Comparison of ENCODE assay signal across 18 cellular contexts in the genomic region with DNA sequence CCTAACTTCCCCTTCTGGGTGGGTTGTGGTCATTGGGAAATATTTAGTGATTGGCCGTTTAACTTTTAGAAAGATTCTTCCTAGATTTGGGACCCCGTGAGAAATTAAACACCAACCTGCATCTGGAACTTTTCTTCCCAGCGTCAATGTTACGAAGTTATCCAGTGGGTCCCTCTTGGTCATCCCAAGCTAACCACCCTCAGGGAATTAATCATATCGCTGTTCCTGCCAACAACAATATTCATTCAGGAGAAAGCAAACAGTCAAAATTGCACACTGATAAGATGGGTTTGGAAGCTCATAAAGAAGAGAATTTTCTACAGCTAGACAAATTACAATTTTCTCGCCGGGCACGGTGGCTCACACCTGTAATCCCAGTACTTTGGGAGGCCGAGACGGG.
A peak's percentile ranks its signal among the peaks of the same experiment; 100 is the strongest.
DNase-seq lines count a peak whose midpoint lies in the region; ATAC-seq and TF ChIP-seq lines count a peak whose summit lies in the region.
"Had no signal": no experiment of that assay in that cellular context is flagged by ENCODE, and none has a peak within 500 bp of the region (broad histone marks: within the 10 kb centered on the region; RNA-seq: fewer than 3 reads in every experiment).

No MANE protein-coding gene starts in this region.

- POLR2A ChIA-PET in HEK293 (lab: Yijun Ruan, JAX): no interaction called here

- no peak overlapping the region for H3K4me3 ChIP-seq in HEK293 (ENCODE audit: low read depth, low read length)
- no peak overlapping the region for H3K4me3 ChIP-seq in adipocyte (ENCODE audit: low read length)

- no peaks in the 10 kb centered on the region for H3K9me3 ChIP-seq in HEK293 (ENCODE audit: control insufficient read depth, insufficient read depth, low read depth, low read length)
- H3K9me3 ChIP-seq in adipocyte (ENCODE audit: control insufficient read depth, low read length): no peaks in the 10 kb centered on the region
- H3K9me3 ChIP-seq: SK-N-SH had no signal

- H3K27me3 ChIP-seq in adipocyte (replicated peaks; ENCODE audit: control insufficient read depth, insufficient read depth, low read length): no peaks in the 10 kb centered on the region
- H3K27me3 ChIP-seq in foreskin keratinocyte: no peaks in the 10 kb centered on the region

- H3K9ac ChIP-seq in adipocyte (ENCODE audit: low read length): no peak overlapping the region
- H3K9ac ChIP-seq: KMS-11, SK-N-SH had no signal

- CTCF ChIA-PET in HEK293 (lab: Yijun Ruan, JAX): no interaction called here

- ATAC-seq in GM18870 (IDR thresholded peaks at IDR 0.05; ENCODE audit: unreplicated experiment): no peak
- ATAC-seq in foreskin keratinocyte: no peak
- ATAC-seq in GM21360 (IDR thresholded peaks at IDR 0.05; ENCODE audit: unreplicated experiment): no peak
- ATAC-seq: Right ventricle myocardium inferior had no signal

- TF ChIP-seq CTCF in HEK293 (tag by site-specific recombination; IDR thresholded peaks at IDR 0.05) (no peak), foreskin keratinocyte (conservative IDR thresholded peaks at IDR 0.05) (no peak)

- H3K27ac ChIP-seq in HEK293 (ENCODE audit: extremely low read depth, low read depth, low read length): no peak overlapping the region
- H3K27ac ChIP-seq in foreskin keratinocyte: no peak overlapping the region
- H3K27ac ChIP-seq: C4-2B, KMS-11 had no signal

- H3K4me1 ChIP-seq in HEK293 (ENCODE audit: control insufficient read depth, insufficient read depth, low read length) (peaks cover 6% of the 10 kb centered on the region), adipocyte (ENCODE audit: control insufficient read depth, insufficient read depth, low read length) (peaks cover 31% of the 10 kb centered on the region), foreskin keratinocyte (peaks cover 8% of the 10 kb centered on the region)

- DNase-seq in A172 (ENCODE audit: low spot score) (peak; percentile 67), adipocyte (ENCODE audit: low read depth) (peak; percentile 34), fibroblast of peridontal ligament (ENCODE audit: extremely low read depth) (peak; percentile 53), foreskin keratinocyte (no peak), activated T-cell treated with anti-CD3 and anti-CD28 coated beads for 4 hours (no peak)
- DNase-seq: GF-D8, HFFc6, MM.1S, NCI-H1436, NCI-H2029 treated with DMSO at 0.1 percent for 48 hours, NCI-H524, SK-N-SH had no signal

- H3K36me3 ChIP-seq in HEK293 (ENCODE audit: control insufficient read depth in 2 of 2, insufficient read depth in 1 of 2, low read length in 2 of 2): no peaks in the 10 kb centered on the region
- H3K36me3 ChIP-seq in adipocyte (ENCODE audit: control insufficient read depth, insufficient read depth, low read length, severe bottlenecking): no peaks in the 10 kb centered on the region

TF ChIP-seq in HEK293, 187 proteins besides CTCF, POLR2A, EP300 and RAD21:
- TF ChIP-seq ZNF514 (tag by site-specific recombination; IDR thresholded peaks at IDR 0.05) (no peak), ZFP69B (tag by site-specific recombination; IDR thresholded peaks at IDR 0.05) (0 out of 2 replicates have a peak, but pooled peaks have one; percentile 38)

Comparison
In these comparisons a context has a peak if more than half of its experiments do, and no peak if none do; other contexts are left out.
1. DNase-seq: peak in A172 (single experiment), adipocyte (single experiment) and fibroblast of peridontal ligament (single experiment); none in foreskin keratinocyte (0 of 2) and activated T-cell treated with anti-CD3 and anti-CD28 coated beads for 4 hours (single experiment).